ENCODE assay signal across 23 cellular contexts in the genomic region with DNA sequence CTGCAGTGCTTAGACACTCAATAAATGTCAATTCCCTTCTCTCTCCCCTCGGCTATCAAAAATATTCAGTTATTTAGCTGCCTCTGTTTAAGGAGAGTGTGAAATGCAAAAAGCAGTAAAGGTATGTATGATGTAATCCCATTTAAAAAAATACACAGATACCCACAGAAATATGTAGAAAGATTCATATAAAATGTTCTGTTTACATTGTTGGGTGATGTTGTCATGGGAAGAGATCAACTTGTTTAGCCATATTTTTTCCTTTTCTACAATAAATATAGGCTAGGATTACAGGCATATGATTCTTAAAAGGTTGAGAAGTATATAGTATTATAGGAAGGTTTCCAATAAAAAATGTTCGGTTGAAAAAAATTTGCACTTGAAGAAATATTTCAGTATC. TPM values are rescaled to one million over a fixed set of nuclear protein-coding genes. Genes with fewer than 3 reads are reported as not detected.
A peak's percentile ranks its signal among the peaks of the same experiment; 100 is the strongest.
DNase-seq lines count a peak whose midpoint lies in the region; ATAC-seq and TF ChIP-seq lines count a peak whose summit lies in the region.
"Had no signal": no experiment of that assay in that cellular context is flagged by ENCODE, and none has a peak within 500 bp of the region (broad histone marks: within the 10 kb centered on the region; RNA-seq: fewer than 3 reads in every experiment).

No MANE protein-coding gene starts in this region.

- no TSS peak for BruUV-seq in IMR-90 (replicated peaks; lab: Mats Ljungman, UMichigan)

- H2AK5ac ChIP-seq in IMR-90 (ENCODE audit: low read depth, low read length) (no peak overlapping the region), trophoblast cell (ENCODE audit: low read length) (no peak overlapping the region)

- in situ Hi-C loops in IMR-90 (cut with MboI; ENCODE audit: low sequenced_read_pairs) = no loop called here

- H2BK5ac ChIP-seq in IMR-90 (ENCODE audit: low read depth, low read length, poor library complexity, severe bottlenecking) (peak overlapping the region; percentile 79), trophoblast cell (ENCODE audit: low read depth, low read length, poor library complexity) (no peak overlapping the region)

- no CpG with 5 or more reads among the region's 2 CpGs for whole genome bisulfite sequencing in IMR-90 (ENCODE audit: extremely low coverage in 2 of 2, insufficient read length in 1 of 2), 2 experiments
- WGBS in trophoblast cell (ENCODE audit: extremely low coverage, insufficient coverage, insufficient read length) = 100% methylated on average over 1 of the region's 2 CpGs

- peaks cover 15% of the 10 kb centered on the region for H3K9me1 ChIP-seq in IMR-90 (ENCODE audit: insufficient read depth, low read length)

- no peak overlapping the region for H3K14ac ChIP-seq in IMR-90 (replicated peaks; ENCODE audit: low read depth, low read length)
- no peak overlapping the region for H3K14ac ChIP-seq in trophoblast cell (ENCODE audit: low read length)

- H4K91ac ChIP-seq in IMR-90 (ENCODE audit: insufficient read depth, low read depth, low read length) (no peak overlapping the region), trophoblast cell (ENCODE audit: low read depth, low read length) (no peak overlapping the region)

- H3K4me3 ChIP-seq in IMR-90 (ENCODE audit: insufficient read depth, low read depth, low read length) = no peak overlapping the region
- no peak overlapping the region for H3K4me3 ChIP-seq in trophoblast cell (ENCODE audit: low read depth, low read length)
- H3K4me3 ChIP-seq: mucosa of descending colon, SK-N-MC, testis had no signal

- no peak overlapping the region for H2BK15ac ChIP-seq in IMR-90 (ENCODE audit: low read depth, low read length)

- H3K4ac ChIP-seq in IMR-90 (ENCODE audit: low read depth, low read length) (no peak overlapping the region; the same call in 1 of the 2 replicates), trophoblast cell (ENCODE audit: low read depth, low read length) (no peak overlapping the region)

- no peaks in the 10 kb centered on the region for H3K79me2 ChIP-seq in trophoblast cell (ENCODE audit: control insufficient read depth, insufficient read depth, low read length, poor library complexity)

- H4K12ac ChIP-seq in trophoblast cell (ENCODE audit: low read depth, low read length) = no peak overlapping the region

- no peaks in the 10 kb centered on the region; the same call in 1 of the 2 replicates for H4K20me1 ChIP-seq in IMR-90 (ENCODE audit: insufficient read depth, low read length)

- TF ChIP-seq POLR2A in IMR-90 (IDR thresholded peaks at IDR 0.05; ENCODE audit: low read depth, low read length) = no peak

- dilution Hi-C loops in IMR-90 (cut with HindIII; ENCODE audit: low sequenced_read_pairs, unreplicated experiment) = no loop called here

- H3K36me3 ChIP-seq in IMR-90 (ENCODE audit: control insufficient read depth, insufficient read depth, low read length) (peaks cover 31% of the 10 kb centered on the region), trophoblast cell (ENCODE audit: control insufficient read depth in 1 of 2, insufficient read depth in 2 of 2, low read length in 2 of 2) (peaks cover 9 to 13% of the 10 kb centered on the region in 2 experiments)

- no peak overlapping the region for H2BK120ac ChIP-seq in IMR-90 (ENCODE audit: low read depth, low read length)
- no peak overlapping the region for H2BK120ac ChIP-seq in trophoblast cell (ENCODE audit: insufficient read depth, low read length, poor library complexity)

- no peak for TF ChIP-seq RAD21 in IMR-90 (IDR thresholded peaks at IDR 0.05; ENCODE audit: low read length)

- H2AFZ ChIP-seq in IMR-90 (replicated peaks; ENCODE audit: low read length, poor library complexity) = no peak overlapping the region
- H2AFZ ChIP-seq in trophoblast cell (ENCODE audit: insufficient read depth, low read length, poor library complexity) = no peak overlapping the region

- CTCF ChIA-PET in IMR-90 (lab: Yijun Ruan, JAX) = interaction anchor here (0.6 to 0.7 kb wide), 2 partner anchors 13 to 295 kb away, joined by 3 read pairs; no protein-coding TSS in a partner anchor

- H3K9ac ChIP-seq in IMR-90 (ENCODE audit: low read depth, low read length) (no peak overlapping the region), trophoblast cell (ENCODE audit: low read length) (no peak overlapping the region)

- peak; percentile 87 for ATAC-seq in IMR-90 (ENCODE audit: low read depth)
- no peak for ATAC-seq in activated CD4-positive, CD25-positive, alpha-beta regulatory T cell treated with anti-CD3 and anti-CD28 coated beads, Interleukin-2, amount 50 U/mL, for 24 hours
- ATAC-seq: mucosa of descending colon had no signal

- H3K23ac ChIP-seq in IMR-90 (ENCODE audit: low read depth, low read length) (no peak overlapping the region), trophoblast cell (ENCODE audit: low read length) (no peak overlapping the region)

- no peak overlapping the region; a peak in 1 of 4 replicates for H4K8ac ChIP-seq in IMR-90 (ENCODE audit: low read depth in 2 of 2, low read length in 2 of 2)
- no peak overlapping the region for H4K8ac ChIP-seq in trophoblast cell (ENCODE audit: low read depth, low read length)

- H3K9me3 ChIP-seq in IMR-90 (ENCODE audit: control insufficient read depth, insufficient read depth, low read length) (peaks cover 5% of the 10 kb centered on the region), trophoblast cell (ENCODE audit: insufficient read depth, low read depth, low read length) (peaks cover 2% of the 10 kb centered on the region)
- H3K9me3 ChIP-seq: testis had no signal

- H3K27me3 ChIP-seq in IMR-90 (ENCODE audit: control insufficient read depth, insufficient read depth, low read length) = no peaks in the 10 kb centered on the region
- H3K27me3 ChIP-seq in trophoblast cell (ENCODE audit: insufficient read depth, low read length) = no peaks in the 10 kb centered on the region
- H3K27me3 ChIP-seq: testis had no signal

- H3K27ac ChIP-seq in IMR-90 (ENCODE audit: insufficient read depth, low read length) (no peak overlapping the region; the same call in 1 of the 2 replicates), trophoblast cell (ENCODE audit: low read depth, low read length) (no peak overlapping the region)
- H3K27ac ChIP-seq: epithelial cell of prostate, SK-N-MC, testis, VCaP had no signal

- H2BK12ac ChIP-seq in trophoblast cell (ENCODE audit: low read length) = no peak overlapping the region

- POLR2A ChIA-PET in IMR-90 (lab: Charles Lee; ENCODE audit: unreplicated experiment) = no interaction called here

- DNase-seq in EH (ENCODE audit: low read depth) = peak; percentile 69
- DNase-seq in IMR-90 = peak; percentile 91
- DNase-seq in dedifferentiated amniotic fluid mesenchymal stem cell (ENCODE audit: extremely low spot score) = peak; percentile 64
- peak; percentile 20 to 80 for DNase-seq in trophoblast cell
- no peak for DNase-seq in Kasumi-1 (lab: John Stamatoyannopoulos, UW)
- DNase-seq in DMS53 (lab: John Stamatoyannopoulos, UW) = no peak
- DNase-seq: activated CD8-positive, alpha-beta memory T cell treated with anti-CD3 and anti-CD28 coated beads, Interleukin-2, amount 50 U/mL, for 4 hours; activated effector memory CD4-positive, alpha-beta T cell treated with Interleukin-2 at 50 U/mL for 16 hours; amygdala; central memory CD4-positive, alpha-beta T cell; DMS79; hypothalamus; mucosa of descending colon; NCI-H2171; NCI-H524 treated with DMSO at 0.1 percent for 48 hours; posterior cingulate gyrus; stimulated activated CD4-positive, alpha-beta T cell treated with anti-CD3 and anti-CD28 coated beads, Interleukin-1b, Interleukin-23, amount 100 ng/mL, for 48 hours; T-helper 2 cell; testis had no signal

- H3K56ac ChIP-seq in IMR-90 (ENCODE audit: extremely low read depth, insufficient read depth, low read length) = no peak overlapping the region

- H3K79me1 ChIP-seq in IMR-90 (ENCODE audit: low read depth in 1 of 2, low read length in 2 of 2) (peaks cover 43 to 59% of the 10 kb centered on the region in 2 experiments), trophoblast cell (ENCODE audit: low read length) (no peaks in the 10 kb centered on the region)

- peaks cover 14% of the 10 kb centered on the region for H3K4me1 ChIP-seq in IMR-90 (ENCODE audit: control insufficient read depth, insufficient read depth, low read length)
- H3K4me1 ChIP-seq in trophoblast cell (ENCODE audit: control insufficient read depth in 1 of 2, insufficient read depth in 2 of 2, low read length in 2 of 2) = peaks cover 0 to 4% of the 10 kb centered on the region in 2 experiments
- H3K4me1 ChIP-seq: testis had no signal

- peak overlapping the region; percentile 49 for H3K4me2 ChIP-seq in IMR-90 (ENCODE audit: low read depth, low read length)
- H3K4me2 ChIP-seq in trophoblast cell (ENCODE audit: low read length) = no peak overlapping the region

- H2BK20ac ChIP-seq in IMR-90 (ENCODE audit: low read depth, low read length) = no peak overlapping the region

- no peak overlapping the region for H2AK9ac ChIP-seq in IMR-90 (replicated peaks; ENCODE audit: low read depth, low read length, poor library complexity)

- H4K5ac ChIP-seq in IMR-90 (ENCODE audit: low read depth, low read length) = no peak overlapping the region

- H3K18ac ChIP-seq in IMR-90 (ENCODE audit: low read depth, low read length) (no peak overlapping the region), trophoblast cell (ENCODE audit: low read length) (no peak overlapping the region)

- intact Hi-C loops in IMR-90 (cut with micrococcal nuclease) = no loop called here

- TF ChIP-seq CTCF in IMR-90 (conservative IDR thresholded peaks at IDR 0.05; ENCODE audit: low read depth, low read length) = no peak

TF ChIP-seq in IMR-90, 13 proteins besides CTCF, POLR2A, EP300 and RAD21:
- TF ChIP-seq CEBPB (IDR thresholded peaks at IDR 0.05; ENCODE audit: low read depth, low read length) (peak; percentile 76), BHLHE40 (IDR thresholded peaks at IDR 0.05; ENCODE audit: low read depth, low read length) (no peak)

RNA-seq across cellular contexts. Expression of a gene that starts 7.8 kb away (rescaled TPM):
- total RNA-seq in IMR-90 (2012; rRNA removed) = 17.0 and 31.1 TPM in 2 replicates
- 13.0 and 15.9 TPM in 2 replicates for polyA plus RNA-seq in IMR-90 (2012; rRNA removed)
- 2.2 and 3.3 TPM in 2 replicates for polyA plus RNA-seq in IMR-90 (2012; cell fraction: cytosol; rRNA removed)
- 1.8 and 10.6 TPM in 2 replicates for polyA plus RNA-seq in IMR-90 (2012; cell fraction: nucleus; rRNA removed; ENCODE audit: low replicate concordance)
- polyA plus RNA-seq in trophoblast cell (2013) = 18.2 and 19.0 TPM in 2 replicates

RNA-seq across cellular contexts. Expression of a gene that starts 8.3 kb away (rescaled TPM):
- 41.1 and 50.5 TPM in 2 replicates for total RNA-seq in IMR-90 (2012; rRNA removed)
- polyA plus RNA-seq in IMR-90 (2012; rRNA removed) = 18.0 and 19.2 TPM in 2 replicates
- 7.0 and 14.9 TPM in 2 replicates for polyA plus RNA-seq in IMR-90 (2012; cell fraction: cytosol; rRNA removed)
- polyA plus RNA-seq in IMR-90 (2012; cell fraction: nucleus; rRNA removed; ENCODE audit: low replicate concordance) = 12.4 and 42.4 TPM in 2 replicates
- polyA plus RNA-seq in trophoblast cell (2013) = 21.0 and 21.3 TPM in 2 replicates

Comparison
In these comparisons a context has a peak if more than half of its experiments do, and no peak if none do; other contexts are left out.
1. DNase-seq: peak in EH (single experiment), IMR-90 (single experiment), dedifferentiated amniotic fluid mesenchymal stem cell (single experiment) and trophoblast cell (2 of 2); none in Kasumi-1 (0 of 2) and DMS53 (single experiment).